Comparison of ENCODE assay signal across 26 cellular contexts in genomic region chr10:108616559-108617285, GRCh38.
"Had no signal": no experiment of that assay in that cellular context is flagged by ENCODE, and none has a peak within 500 bp of the region (broad histone marks: within the 10 kb centered on the region; RNA-seq: fewer than 3 reads in every experiment).

No MANE protein-coding gene starts in this region.

- H3K27me3 Mint-ChIP-seq: activated naive CD8-positive, alpha-beta T cell; activated T-cell treated with anti-CD3 and anti-CD28 coated beads, Interleukin-2, amount 50 U/mL, for 24 hours; naive thymus-derived CD4-positive, alpha-beta T cell; stimulated activated naive B cell treated with anti-CD40 and anti-IgM and Interleukin-4, amounts not matched to agents 10 μg/mL and 1 μg/mL and 100 μg/mL, for 72 hours had no signal

- H3K27ac Mint-ChIP-seq: activated naive CD8-positive, alpha-beta T cell; activated T-cell treated with anti-CD3 and anti-CD28 coated beads, Interleukin-2, amount 50 U/mL, for 24 hours; activated T-helper 2 cell treated with anti-CD3 and anti-CD28 coated beads, Interferon-gamma antibody, Interleukin-2, Interleukin-4, amounts not matched to agents 10 μg/mL and 5 μg/mL and 100 μg/mL, durations not matched to agents 14 hours and 24 hours and 36 hours; naive thymus-derived CD4-positive, alpha-beta T cell; stimulated activated naive B cell treated with anti-CD40 and anti-IgM and Interleukin-4, amounts not matched to agents 10 μg/mL and 1 μg/mL and 100 μg/mL, for 72 hours had no signal

- H3K9me3 Mint-ChIP-seq: neural crest cell had no signal

- H3K4me1 Mint-ChIP-seq: naive thymus-derived CD4-positive, alpha-beta T cell; neural crest cell; stimulated activated naive B cell treated with anti-CD40 and anti-IgM and Interleukin-4, amounts not matched to agents 10 μg/mL and 1 μg/mL and 100 μg/mL, for 72 hours had no signal

- ATAC-seq: naive thymus-derived CD4-positive, alpha-beta T cell; stimulated activated naive B cell treated with anti-CD40 and anti-IgM and Interleukin-4, amounts not matched to agents 10 μg/mL and 1 μg/mL and 100 μg/mL, for 72 hours had no signal

- H3K4me3 Mint-ChIP-seq: activated naive CD8-positive, alpha-beta T cell; activated T-cell treated with anti-CD3 and anti-CD28 coated beads, Interleukin-2, amount 50 U/mL, for 24 hours; naive thymus-derived CD4-positive, alpha-beta T cell; neural crest cell; stimulated activated naive B cell treated with anti-CD40 and anti-IgM and Interleukin-4, amounts not matched to agents 10 μg/mL and 1 μg/mL and 100 μg/mL, for 72 hours had no signal

- H3K36me3 Mint-ChIP-seq: activated naive CD8-positive, alpha-beta T cell; naive thymus-derived CD4-positive, alpha-beta T cell; stimulated activated naive B cell treated with anti-CD40 and anti-IgM and Interleukin-4, amounts not matched to agents 10 μg/mL and 1 μg/mL and 100 μg/mL, for 72 hours had no signal

- H3K4me3 ChIP-seq: adrenal gland, ascending aorta, left ventricle myocardium inferior, sigmoid colon, testis, uterus had no signal

- DNase-seq: activated CD4-positive, CD25-positive, alpha-beta regulatory T cell treated with anti-CD3 and anti-CD28 coated beads, Interleukin-2, amount 50 U/mL, for 72 hours; activated naive CD4-positive, alpha-beta T cell; activated T-cell treated with anti-CD3 and anti-CD28 coated beads, Interleukin-2, amount 50 U/mL, for 24 hours; adrenal gland; brain microvascular endothelial cell; caudate nucleus; dermis blood vessel endothelial cell; effector CD8-positive, alpha-beta T cell; erythroblast; hypothalamus; left ventricle myocardium inferior; naive thymus-derived CD4-positive, alpha-beta T cell; occipital lobe; retina; sigmoid colon; stimulated activated CD4-positive, alpha-beta T cell treated with anti-CD3 and anti-CD28 coated beads, Interleukin-2, amount 100 ng/mL, for 48 hours; stimulated activated CD8-positive, alpha-beta memory T cell treated with anti-CD3 and anti-CD28 coated beads, Interleukin-4, amount 100 ng/mL, for 48 hours; stimulated activated naive B cell treated with anti-CD40 and anti-IgM and Interleukin-4, amounts not matched to agents 10 μg/mL and 1 μg/mL and 100 μg/mL, for 72 hours; testis; trophoblast cell; uterus; WERI-Rb-1 had no signal
